8 cellular contexts compared by ENCODE assay signal in the genomic region with DNA sequence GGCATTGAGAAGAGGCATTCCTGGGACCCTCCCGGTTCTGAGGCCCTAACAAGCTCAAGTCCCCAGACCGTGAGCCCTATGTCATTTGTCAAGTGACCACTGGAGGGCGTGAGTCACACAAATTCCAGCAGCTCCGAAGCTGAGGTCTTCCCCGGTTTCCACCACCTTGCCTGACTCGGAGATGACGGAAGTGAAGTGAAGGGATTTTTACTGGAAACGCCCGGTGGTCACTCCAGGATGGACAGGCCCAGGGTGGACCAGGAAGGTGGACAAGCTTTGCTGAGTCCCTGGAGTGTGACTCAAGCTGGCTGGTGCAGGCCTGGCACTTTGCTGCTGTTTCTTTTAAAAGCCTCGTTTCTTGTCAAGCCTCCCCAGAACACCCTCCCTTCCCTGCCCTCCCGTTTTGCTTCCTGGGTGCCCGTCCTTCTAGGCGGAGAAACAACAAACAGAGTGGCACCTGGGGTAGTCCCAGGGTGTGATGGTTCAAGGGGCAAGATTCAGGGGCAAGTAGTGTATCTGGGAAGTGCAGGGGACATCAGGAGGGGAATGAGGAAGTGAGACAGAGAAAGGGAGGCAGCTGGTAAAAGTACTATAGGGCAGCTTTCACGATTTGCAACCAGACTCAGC. TPM values are rescaled to one million over a fixed set of nuclear protein-coding genes. Genes with fewer than 3 reads are reported as not detected.
A peak's percentile ranks its signal among the peaks of the same experiment; 100 is the strongest.
DNase-seq lines count a peak whose midpoint lies in the region; ATAC-seq and TF ChIP-seq lines count a peak whose summit lies in the region.

No MANE protein-coding gene starts in this region.

- ATAC-seq in CD4-positive, CD25-positive, alpha-beta regulatory T cell (ENCODE audit: low read depth in 2 of 2), result peak; percentile 52 to 56
- ATAC-seq in GM19468 (IDR thresholded peaks at IDR 0.05; ENCODE audit: extremely low read depth, unreplicated experiment), result peak; percentile 34
- peak; percentile 97 for ATAC-seq in PC-3

- no TSS peak for BruUV-seq in PC-3 (replicated peaks; lab: Mats Ljungman, UMichigan)

- H3K9me2 ChIP-seq in PC-3 (replicated peaks; ENCODE audit: low read length), result no peaks in the 10 kb centered on the region

- H3K79me2 ChIP-seq in PC-3 (ENCODE audit: low read length), result no peaks in the 10 kb centered on the region

- DNase-seq in CD4-positive, CD25-positive, alpha-beta regulatory T cell, result peak; percentile 65 to 93 (median 83)
- peak; percentile 94 for DNase-seq in KBM-7
- peak; percentile 83 for DNase-seq in PC-3
- DNase-seq in activated T-cell treated with anti-CD3 and anti-CD28 coated beads, Interleukin-2, amount 50 U/mL, for 48 hours, result peak; percentile 88 to 89
- DNase-seq in fibroblast of peridontal ligament (ENCODE audit: extremely low read depth), result peak; percentile 88
- DNase-seq in stimulated activated naive CD4-positive, alpha-beta T cell (lab: John Stamatoyannopoulos, UW), result peak; percentile 62 to 88 (median 72)

- H3K27me3 Mint-ChIP-seq in CD4-positive, CD25-positive, alpha-beta regulatory T cell, result no peaks in the 10 kb centered on the region
- peaks cover 4% of the 10 kb centered on the region for H3K27me3 Mint-ChIP-seq in nephron (ENCODE audit: low read depth)

- peaks cover 38% of the 10 kb centered on the region for H3K4me1 ChIP-seq in CD4-positive, CD25-positive, alpha-beta regulatory T cell (ENCODE audit: control insufficient read depth, insufficient read depth, low read length, poor library complexity, severe bottlenecking)
- H3K4me1 ChIP-seq in PC-3 (ENCODE audit: insufficient read depth, low read length), result peaks cover 4% of the 10 kb centered on the region; the same call in 1 of the 2 replicates

- intact Hi-C loops in PC-3 (cut with micrococcal nuclease), result loop anchor here (1.0 to 5.0 kb wide), 2 partner anchors 75 to 447 kb away; no protein-coding TSS in a partner anchor

- H3K4me3 ChIP-seq in CD4-positive, CD25-positive, alpha-beta regulatory T cell (ENCODE audit: low read depth, low read length), result peak overlapping the region; percentile 80
- H3K4me3 ChIP-seq in PC-3 (ENCODE audit: low read length), result peak overlapping the region; percentile 64

- peak overlapping the region; percentile 98 for H2AFZ ChIP-seq in PC-3 (ENCODE audit: low read length)

- in situ Hi-C loops in KBM-7 (cut with MboI; ENCODE audit: low pct_unique_long_range_greater_than_20kb, low sequenced_read_pairs), result no loop called here

- H3K4me1 Mint-ChIP-seq in CD4-positive, CD25-positive, alpha-beta regulatory T cell, result peaks cover 18 to 44% (median 31%) of the 10 kb centered on the region in 4 donors
- H3K4me1 Mint-ChIP-seq in nephron, result peaks cover 14% of the 10 kb centered on the region

- no peaks in the 10 kb centered on the region for H3K9me3 Mint-ChIP-seq in CD4-positive, CD25-positive, alpha-beta regulatory T cell
- H3K9me3 Mint-ChIP-seq in nephron, result peaks cover 4% of the 10 kb centered on the region

- H3K27ac Mint-ChIP-seq in CD4-positive, CD25-positive, alpha-beta regulatory T cell, result peak overlapping the region; percentile 91 to 97 (median 96)
- H3K27ac Mint-ChIP-seq in nephron, result peak overlapping the region; percentile 11 to 50 (median 15)

- no peaks in the 10 kb centered on the region for H3K36me3 ChIP-seq in CD4-positive, CD25-positive, alpha-beta regulatory T cell (ENCODE audit: control insufficient read depth, insufficient read depth, low read length)
- H3K36me3 ChIP-seq in PC-3 (ENCODE audit: low read depth, low read length), result no peaks in the 10 kb centered on the region

- H3F3A ChIP-seq in PC-3 (ENCODE audit: low read length, unreplicated experiment), result no peaks in the 10 kb centered on the region

- H3K27me3 ChIP-seq in CD4-positive, CD25-positive, alpha-beta regulatory T cell (ENCODE audit: control insufficient read depth, insufficient read depth, low read length), result no peaks in the 10 kb centered on the region
- H3K27me3 ChIP-seq in PC-3 (ENCODE audit: low read length), result peaks cover 3% of the 10 kb centered on the region; the same call in 1 of the 2 replicates

- H3K4me2 ChIP-seq in PC-3 (ENCODE audit: low read length), result peak overlapping the region; percentile 87

- no peaks in the 10 kb centered on the region for H3K36me3 Mint-ChIP-seq in CD4-positive, CD25-positive, alpha-beta regulatory T cell
- H3K36me3 Mint-ChIP-seq in nephron (ENCODE audit: low read depth), result no peaks in the 10 kb centered on the region

- H4K20me1 ChIP-seq in PC-3 (ENCODE audit: low read length), result no peaks in the 10 kb centered on the region

- H3K9me3 ChIP-seq in CD4-positive, CD25-positive, alpha-beta regulatory T cell (ENCODE audit: control insufficient read depth in 2 of 2, low read length in 2 of 2), result no peaks in the 10 kb centered on the region
- no peaks in the 10 kb centered on the region for H3K9me3 ChIP-seq in PC-3 (ENCODE audit: low read length)

- CTCF ChIA-PET in PC-3 (lab: Charles Lee), result interaction anchor here (0.6 to 1.2 kb wide), 6 partner anchors 72 to 356 kb away, joined by 3 to 24 read pairs (median 3); no protein-coding TSS in a partner anchor

- peak overlapping the region; percentile 46; the same call in 1 of the 2 replicates for H3K9ac ChIP-seq in PC-3 (ENCODE audit: low read length)

- H3K27ac ChIP-seq in CD4-positive, CD25-positive, alpha-beta regulatory T cell (ENCODE audit: insufficient read depth, low read length, poor library complexity, severe bottlenecking), result peak overlapping the region; percentile 70
- no peak overlapping the region for H3K27ac ChIP-seq in PC-3 (ENCODE audit: low read length)

- POLR2A ChIA-PET in PC-3 (lab: Charles Lee; ENCODE audit: unreplicated experiment), result interaction anchor here (0.6 kb wide), 1 partner anchor 505 kb away, joined by 3 read pairs; no protein-coding TSS in a partner anchor

- peak overlapping the region; percentile 62 to 89 (median 80) for H3K4me3 Mint-ChIP-seq in CD4-positive, CD25-positive, alpha-beta regulatory T cell
- H3K4me3 Mint-ChIP-seq in nephron, result peak overlapping the region; percentile 37 to 55 (median 42)

- TF ChIP-seq CTCF in PC-3 (conservative IDR thresholded peaks at IDR 0.05; ENCODE audit: low read depth, low read length) (peak; percentile 76), nephron (IDR thresholded peaks at IDR 0.05; ENCODE audit: unreplicated experiment in 3 of 3) (peak; percentile 79 to 91 (median 84))

RNA-seq across cellular contexts. Expression of a gene that starts 5.3 kb away (rescaled TPM):
- 0.15 TPM for total RNA-seq in CD4-positive, CD25-positive, alpha-beta regulatory T cell
- not detected for polyA plus RNA-seq in CD4-positive, CD25-positive, alpha-beta regulatory T cell
- not detected in 2 replicates for total RNA-seq in PC-3 (2014; rRNA removed)

Comparison
In these comparisons a context has a peak if more than half of its experiments do, and no peak if none do; other contexts are left out.
1. ATAC-seq: peak in every context shown above with its lines; median percentile 97 in PC-3; 54 in CD4-positive, CD25-positive, alpha-beta regulatory T cell; 34 in GM19468.